In genomic region chr17:48954300-48954755, GRCh38 we compare ENCODE assay signal across 1 cellular context.
TF ChIP-seq lines count a peak whose summit lies in the region.

No MANE protein-coding gene starts in this region.

TF ChIP-seq in K562, 482 proteins besides CTCF, POLR2A, EP300 and RAD21 (continued from another document and continues in another):
- no peak for TF ChIP-seq IRF1 (CRISPR knock-in tag; IDR thresholded peaks at IDR 0.05; ENCODE audit: borderline replicate concordance)
- no peak for TF ChIP-seq ZNF134 (CRISPR knock-in tag; conservative IDR thresholded peaks at IDR 0.05)
- no peak for TF ChIP-seq MTF1 (CRISPR knock-in tag; IDR thresholded peaks at IDR 0.05; ENCODE audit: borderline replicate concordance)
- no peak for TF ChIP-seq ZNF655 (CRISPR knock-in tag; IDR thresholded peaks at IDR 0.05)
- no peak for TF ChIP-seq DNMT1 (IDR thresholded peaks at IDR 0.05)
- TF ChIP-seq MCM3 (IDR thresholded peaks at IDR 0.05): no peak
- TF ChIP-seq ZNF668 (CRISPR knock-in tag; IDR thresholded peaks at IDR 0.05): no peak
- TF ChIP-seq TAF1 (IDR thresholded peaks at IDR 0.05; ENCODE audit: control insufficient read depth, extremely low read depth, insufficient read depth, low read length, severe bottlenecking): no peak
- TF ChIP-seq NCOA6 (IDR thresholded peaks at IDR 0.05): no peak
- no peak for TF ChIP-seq USF2 (CRISPR knock-in tag; IDR thresholded peaks at IDR 0.05)
- TF ChIP-seq ZNF717 (CRISPR knock-in tag; IDR thresholded peaks at IDR 0.05): no peak
- TF ChIP-seq ESRRB (CRISPR knock-in tag; IDR thresholded peaks at IDR 0.05; ENCODE audit: borderline replicate concordance): no peak
- peak; percentile 44 for TF ChIP-seq EP400 (IDR thresholded peaks at IDR 0.05)
- no peak for TF ChIP-seq PTTG1 (tag; IDR thresholded peaks at IDR 0.05; ENCODE audit: low read depth)
- TF ChIP-seq ZMIZ1 (IDR thresholded peaks at IDR 0.05; ENCODE audit: low read depth in 2 of 2, low read length in 2 of 2): no peak
- peak; percentile 38; the same call in 1 of the 2 replicates for TF ChIP-seq VEZF1 (CRISPR knock-in tag; IDR thresholded peaks at IDR 0.05)
- TF ChIP-seq ZKSCAN8 (CRISPR knock-in tag; IDR thresholded peaks at IDR 0.05): no peak
- TF ChIP-seq ATF7 (IDR thresholded peaks at IDR 0.05): 0 out of 2 replicates have a peak, but pooled peaks have one; percentile 27
- no peak for TF ChIP-seq ARHGAP35 (IDR thresholded peaks at IDR 0.05; ENCODE audit: partially characterized antibody)
- TF ChIP-seq MAFG (tag; conservative IDR thresholded peaks at IDR 0.05): no peak
- peak; percentile 9; the same call in 1 of the 2 replicates for TF ChIP-seq ETV5 (CRISPR knock-in tag; IDR thresholded peaks at IDR 0.05; ENCODE audit: low read depth)
- no peak for TF ChIP-seq CEBPB (tag; IDR thresholded peaks at IDR 0.05)
- peak in 1 of 2 experiments; percentile 64; a peak in 1 of 4 replicates for TF ChIP-seq MAZ (CRISPR knock-in tag; conservative IDR thresholded peaks at IDR 0.05 in 1 of 2, IDR thresholded peaks at IDR 0.05 in 1 of 2)
- no peak for TF ChIP-seq PHTF2 (CRISPR knock-in tag; IDR thresholded peaks at IDR 0.05)
- TF ChIP-seq NBN (IDR thresholded peaks at IDR 0.05; ENCODE audit: low read depth): no peak
- no peak for TF ChIP-seq ETS2 (tag; IDR thresholded peaks at IDR 0.05; ENCODE audit: borderline replicate concordance, poor library complexity, severe bottlenecking)
- peak; percentile 76; the same call in 1 of the 2 replicates for TF ChIP-seq STAG1 (CRISPR knock-in tag; IDR thresholded peaks at IDR 0.05; ENCODE audit: borderline replicate concordance)
- TF ChIP-seq NFIC (IDR thresholded peaks at IDR 0.05): peak; percentile 19; the same call in 1 of the 2 replicates
- TF ChIP-seq HDGF (IDR thresholded peaks at IDR 0.05): no peak; the same call in 1 of the 2 replicates
- no peak for TF ChIP-seq ZNF347 (CRISPR knock-in tag; IDR thresholded peaks at IDR 0.05; ENCODE audit: low read depth)
- TF ChIP-seq RBM34 (IDR thresholded peaks at IDR 0.05; ENCODE audit: borderline replicate concordance, insufficient read depth, low read length): no peak
- no peak for TF ChIP-seq MBD1 (CRISPR knock-in tag; IDR thresholded peaks at IDR 0.05)
- no peak for TF ChIP-seq ZNF830 (CRISPR knock-in tag; IDR thresholded peaks at IDR 0.05)
- peak; percentile 62 for TF ChIP-seq KLF16 (IDR thresholded peaks at IDR 0.05)
- TF ChIP-seq ZBTB9 (CRISPR knock-in tag; IDR thresholded peaks at IDR 0.05): no peak
- TF ChIP-seq ZNF766 (CRISPR knock-in tag; conservative IDR thresholded peaks at IDR 0.05): no peak
- TF ChIP-seq ARID2 (IDR thresholded peaks at IDR 0.05): peak; percentile 96
- no peak for TF ChIP-seq EZH2 (IDR thresholded peaks at IDR 0.05; ENCODE audit: borderline replicate concordance, low read depth, low read length)
- no peak for TF ChIP-seq OTX1 (CRISPR knock-in tag; IDR thresholded peaks at IDR 0.05)
- no peak for TF ChIP-seq ZNF407 (IDR thresholded peaks at IDR 0.05; ENCODE audit: low read depth)
- peak; percentile 39; the same call in 1 of the 2 replicates for TF ChIP-seq CREM (IDR thresholded peaks at IDR 0.05; ENCODE audit: low read depth)
- TF ChIP-seq NELFE (IDR thresholded peaks at IDR 0.05; ENCODE audit: insufficient read depth, insufficient read length): no peak
- TF ChIP-seq ZNF140 (CRISPR knock-in tag; IDR thresholded peaks at IDR 0.05): no peak
- no peak for TF ChIP-seq ARID1B (IDR thresholded peaks at IDR 0.05)
- TF ChIP-seq STAT5A (IDR thresholded peaks at IDR 0.05; ENCODE audit: borderline replicate concordance, low read length): no peak
- no peak for TF ChIP-seq ZNF551 (CRISPR knock-in tag; IDR thresholded peaks at IDR 0.05)
- no peak for TF ChIP-seq DMBX1 (CRISPR knock-in tag; IDR thresholded peaks at IDR 0.05; ENCODE audit: borderline replicate concordance)
- no peak for TF ChIP-seq TCF15 (CRISPR knock-in tag; IDR thresholded peaks at IDR 0.05)
- no peak for TF ChIP-seq ATF1 (CRISPR knock-in tag; IDR thresholded peaks at IDR 0.05)
- peak; percentile 40; the same call in 1 of the 2 replicates for TF ChIP-seq ATF1 (tag; IDR thresholded peaks at IDR 0.05)
- no peak for TF ChIP-seq SIN3A (IDR thresholded peaks at IDR 0.05; ENCODE audit: borderline replicate concordance in 2 of 2, control insufficient read depth in 1 of 2, low read depth in 2 of 2, low read length in 2 of 2)
